ENCODE assay signal across 18 cellular contexts in genomic region chr13:75137911-75138571, GRCh38.
DNase-seq lines count a peak whose midpoint lies in the region; ATAC-seq, FAIRE-seq and TF ChIP-seq lines count a peak whose summit lies in the region.
"Had no signal": no experiment of that assay in that cellular context is flagged by ENCODE, and none has a peak within 500 bp of the region (broad histone marks: within the 10 kb centered on the region; RNA-seq: fewer than 3 reads in every experiment).

No MANE protein-coding gene starts in this region.

- H3K9me3 Mint-ChIP-seq in activated CD4-positive, alpha-beta T cell treated with anti-CD3 and anti-CD28 coated beads, Interleukin-2, amount 10 ng/mL, durations not matched to agents 7 days and 5 days, result peaks cover 6% of the 10 kb centered on the region

- TF ChIP-seq CTCF in AG10803 (conservative IDR thresholded peaks at IDR 0.05; ENCODE audit: low read length), result no peak

- TF ChIP-seq POLR2A in GM12892 (IDR thresholded peaks at IDR 0.05; ENCODE audit: low read depth, low read length), result no peak

- peaks cover 3% of the 10 kb centered on the region for H3K27me3 Mint-ChIP-seq in activated CD4-positive, alpha-beta T cell treated with anti-CD3 and anti-CD28 coated beads, Interleukin-2, amount 10 ng/mL, durations not matched to agents 7 days and 5 days

- no peaks in the 10 kb centered on the region for H3K36me3 Mint-ChIP-seq in activated CD4-positive, alpha-beta T cell treated with anti-CD3 and anti-CD28 coated beads, Interleukin-2, amount 10 ng/mL, durations not matched to agents 7 days and 5 days (ENCODE audit: low read depth)

- no peak overlapping the region for H3K4me3 ChIP-seq in AG10803 (ENCODE audit: low read length)

- H3K4me3 Mint-ChIP-seq in activated CD4-positive, alpha-beta T cell treated with anti-CD3 and anti-CD28 coated beads, Interleukin-2, amount 10 ng/mL, durations not matched to agents 7 days and 5 days, result no peak overlapping the region
- H3K4me3 Mint-ChIP-seq: CD4-positive, alpha-beta T cell had no signal

- no peaks in the 10 kb centered on the region for H3K4me1 Mint-ChIP-seq in activated CD4-positive, alpha-beta T cell treated with anti-CD3 and anti-CD28 coated beads, Interleukin-2, amount 10 ng/mL, durations not matched to agents 7 days and 5 days

- no peak overlapping the region for H3K27ac Mint-ChIP-seq in activated CD4-positive, alpha-beta T cell treated with anti-CD3 and anti-CD28 coated beads, Interleukin-2, amount 10 ng/mL, durations not matched to agents 7 days and 5 days
- H3K27ac Mint-ChIP-seq: CD4-positive, alpha-beta T cell had no signal

- DNase-seq in AG10803 (ENCODE audit: low read depth), result peak; percentile 29
- DNase-seq in amniotic epithelial cell (ENCODE audit: low read depth), result peak; percentile 12
- DNase-seq in dermis blood vessel endothelial cell, result peak; percentile 64
- peak; percentile 20 for DNase-seq in glomerular endothelial cell (ENCODE audit: extremely low read depth, low read depth, low spot score)
- DNase-seq in GM12892 (ENCODE audit: insufficient read length), result no peak
- DNase-seq in activated CD4-positive, alpha-beta T cell treated with anti-CD3 and anti-CD28 coated beads, Interleukin-2, amount 10 ng/mL, durations not matched to agents 7 days and 5 days, result no peak
- no peak for DNase-seq in NCI-H2029 treated with DMSO at 0.1 percent for 48 hours (lab: John Stamatoyannopoulos, UW)
- DNase-seq: 8988T; C1 segment of cervical spinal cord; Calu3; CD4-positive, alpha-beta T cell; DMS79; EL had no signal

- no peak for ATAC-seq in GM19351 (IDR thresholded peaks at IDR 0.05; ENCODE audit: unreplicated experiment)
- ATAC-seq: HepG2 had no signal

- no peak for FAIRE-seq in GM12892 (lab: Jason Lieb, UNC)
- FAIRE-seq: G401.6, GM12891, HepG2, HTR-8/SVneo had no signal

- POLR2A ChIA-PET in activated CD4-positive, alpha-beta T cell treated with anti-CD3 and anti-CD28 coated beads, Interleukin-2, amount 10 ng/mL, durations not matched to agents 7 days and 5 days (lab: Charles Lee), result no interaction called here

- CTCF ChIA-PET in activated CD4-positive, alpha-beta T cell treated with anti-CD3 and anti-CD28 coated beads, Interleukin-2, amount 10 ng/mL, durations not matched to agents 7 days and 5 days (lab: Charles Lee), result no interaction called here

Comparison
In these comparisons a context has a peak if more than half of its experiments do, and no peak if none do; other contexts are left out.
1. DNase-seq: peak in AG10803 (single experiment), amniotic epithelial cell (single experiment), dermis blood vessel endothelial cell (single experiment) and glomerular endothelial cell (single experiment); none in GM12892 (single experiment), activated CD4-positive, alpha-beta T cell treated with anti-CD3 and anti-CD28 coated beads, Interleukin-2, amount 10 ng/mL, durations not matched to agents 7 days and 5 days (single experiment) and NCI-H2029 treated with DMSO at 0.1 percent for 48 hours (single experiment).